1 cellular context compared by ENCODE assay signal in genomic region chr3:29285356-29286070, GRCh38.
TF ChIP-seq lines count a peak whose summit lies in the region.

No MANE protein-coding gene starts in this region.

TF ChIP-seq in H1, 55 proteins besides CTCF, POLR2A, EP300 and RAD21 (continued from another document):
- TF ChIP-seq CHD7 (IDR thresholded peaks at IDR 0.05; ENCODE audit: insufficient replicate concordance, low read length) (no peak), CHD1 (IDR thresholded peaks at IDR 0.05; ENCODE audit: low read depth, low read length) (no peak), RBBP5 (IDR thresholded peaks at IDR 0.05; ENCODE audit: borderline replicate concordance, low read depth, low read length) (no peak), ZNF274 (IDR thresholded peaks at IDR 0.05; ENCODE audit: borderline replicate concordance, extremely low read depth, low read length) (no peak), SAP30 (IDR thresholded peaks at IDR 0.05; ENCODE audit: insufficient read depth, insufficient replicate concordance, low read length) (no peak), SP1 (IDR thresholded peaks at IDR 0.05; ENCODE audit: low read depth, low read length) (no peak)
